8 cellular contexts compared by ENCODE assay signal in the genomic region with DNA sequence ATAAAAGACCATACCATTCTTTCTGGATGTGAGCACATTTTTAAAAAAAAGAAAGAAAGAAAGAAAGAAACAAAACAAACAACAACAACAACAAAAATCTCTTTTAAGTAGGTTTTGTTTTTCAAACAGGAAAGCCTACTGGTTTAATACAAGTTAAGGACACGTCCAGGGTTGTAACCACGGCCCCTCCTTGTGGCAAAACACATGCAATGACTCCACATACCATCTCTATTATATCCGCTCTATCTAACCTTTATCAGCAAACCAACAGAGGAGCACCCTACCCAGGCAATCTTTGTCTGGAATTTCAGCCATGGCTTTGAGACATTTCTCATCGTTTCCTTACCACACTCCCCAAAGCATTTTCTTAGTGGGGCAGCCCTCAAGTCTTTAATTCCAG.
DNase-seq lines count a peak whose midpoint lies in the region; ATAC-seq and TF ChIP-seq lines count a peak whose summit lies in the region.

No MANE protein-coding gene starts in this region.

- H3K4me3 ChIP-seq in HAP-1, result no peak overlapping the region

- no peak overlapping the region for H3K27ac Mint-ChIP-seq in HFFc6
- no peak overlapping the region for H3K27ac Mint-ChIP-seq in T-helper 17 cell

- no peak for ATAC-seq in T-helper 17 cell
- no peak for ATAC-seq in GM21825 (IDR thresholded peaks at IDR 0.05; ENCODE audit: unreplicated experiment)

- H3K9me3 Mint-ChIP-seq in HFFc6, result peaks cover 47% of the 10 kb centered on the region

- no peaks in the 10 kb centered on the region for H3K9me3 ChIP-seq in HAP-1
- no peaks in the 10 kb centered on the region for H3K9me3 ChIP-seq in T-helper 17 cell (ENCODE audit: control insufficient read depth, low read length, poor library complexity, severe bottlenecking)

- no peaks in the 10 kb centered on the region for H3K4me1 ChIP-seq in HAP-1

- H3K4me3 Mint-ChIP-seq in HFFc6 (no peak overlapping the region), T-helper 17 cell (no peak overlapping the region)

- H3K27me3 Mint-ChIP-seq in HFFc6 (ENCODE audit: insufficient read depth) (no peaks in the 10 kb centered on the region; the same call in 1 of the 2 replicates), T-helper 17 cell (peaks cover 19% of the 10 kb centered on the region)

- TF ChIP-seq CTCF in HFFc6 (IDR thresholded peaks at IDR 0.05), result no peak

- in situ Hi-C loops in HAP-1 (cut with MboI; ENCODE audit: low sequenced_read_pairs), result no loop called here

- no peaks in the 10 kb centered on the region for H3K36me3 ChIP-seq in HAP-1 (replicated peaks)

- H3K36me3 Mint-ChIP-seq in HFFc6 (ENCODE audit: low read depth), result no peaks in the 10 kb centered on the region
- H3K36me3 Mint-ChIP-seq in T-helper 17 cell (ENCODE audit: low read depth), result peaks cover 2% of the 10 kb centered on the region

- peaks cover 2% of the 10 kb centered on the region; the same call in 1 of the 2 replicates for H3K27me3 ChIP-seq in HAP-1 (ENCODE audit: low read depth)

- DNase-seq in HAP-1 (ENCODE audit: low spot score in 2 of 2), result peak; percentile 11 to 28
- DNase-seq in NCI-H345 treated with DMSO at 0.1 percent for 48 hours (lab: John Stamatoyannopoulos, UW; ENCODE audit: unreplicated experiment), result peak; percentile 76
- peak; percentile 4 for DNase-seq in cerebellar cortex (ENCODE audit: low spot score)
- DNase-seq in non-pigmented ciliary epithelial cell (ENCODE audit: low read depth), result peak; percentile 19
- no peak for DNase-seq in HFFc6
- DNase-seq in T-helper 17 cell, result no peak
- no peak for DNase-seq in activated CD4-positive, CD25-positive, alpha-beta regulatory T cell (lab: John Stamatoyannopoulos, UW)

- H3K4me1 Mint-ChIP-seq in HFFc6 (ENCODE audit: low read depth) (no peaks in the 10 kb centered on the region), T-helper 17 cell (peaks cover 2% of the 10 kb centered on the region)

Comparison
In these comparisons a context has a peak if more than half of its experiments do, and no peak if none do; other contexts are left out.
1. DNase-seq: peak in HAP-1 (2 of 2), NCI-H345 treated with DMSO at 0.1 percent for 48 hours (single experiment), cerebellar cortex (single experiment) and non-pigmented ciliary epithelial cell (single experiment); none in HFFc6 (single experiment), T-helper 17 cell (0 of 3) and activated CD4-positive, CD25-positive, alpha-beta regulatory T cell (0 of 4).